28 cellular contexts compared by ENCODE assay signal in genomic region chr2:11502740-11503292, GRCh38. TPM values are rescaled to one million over a fixed set of nuclear protein-coding genes. Genes with fewer than 3 reads are reported as not detected.
A peak's percentile ranks its signal among the peaks of the same experiment; 100 is the strongest.
DNase-seq lines count a peak whose midpoint lies in the region; ATAC-seq and TF ChIP-seq lines count a peak whose summit lies in the region.
"Had no signal": no experiment of that assay in that cellular context is flagged by ENCODE, and none has a peak within 500 bp of the region (broad histone marks: within the 10 kb centered on the region; RNA-seq: fewer than 3 reads in every experiment).

No MANE protein-coding gene starts in this region.

- DNase-seq in mammary epithelial cell (peak; percentile 8), breast epithelium (ENCODE audit: low spot score in 2 of 2) (no peak), RKO (ENCODE audit: low spot score) (peak; percentile 68), epithelial cell of esophagus (ENCODE audit: low read depth) (peak; percentile 26), vagina (ENCODE audit: extremely low spot score in 2 of 2) (no peak), NCI-H2171 treated with DMSO at 0.1 percent for 48 hours (lab: John Stamatoyannopoulos, UW) (no peak), SIG-M5 treated with dmso at 0.1 percent for 504 hours (lab: John Stamatoyannopoulos, UW; ENCODE audit: unreplicated experiment) (no peak)
- DNase-seq: activated CD4-positive, alpha-beta memory T cell treated with anti-CD3 and anti-CD28 coated beads, Interleukin-2, amount 10 ng/mL, durations not matched to agents 7 days and 5 days; activated CD8-positive, alpha-beta memory T cell treated with anti-CD3 and anti-CD28 coated beads, Interleukin-2, amount 50 U/mL, for 4 hours; activated naive CD4-positive, alpha-beta T cell treated with Interleukin-2 at 50 U/mL for 16 hours; AML-193; amygdala; CD4-positive, CD25-positive, alpha-beta regulatory T cell; H9; left ventricle myocardium inferior; mesendoderm; NCI-H1436; NCI-H446; NCI-H82; small intestine; stimulated activated naive B cell treated with anti-CD40 and anti-IgM and Interleukin-4, amounts not matched to agents 10 μg/mL and 1 μg/mL and 100 μg/mL, for 72 hours; substantia nigra; upper lobe of right lung had no signal

- in situ Hi-C loops in mammary epithelial cell (cut with MboI; ENCODE audit: low sequenced_read_pairs in 2 of 2): no loop called here

- peaks cover 9% of the 10 kb centered on the region for H3K27me3 ChIP-seq in mammary epithelial cell (ENCODE audit: insufficient read depth, low read length)
- H3K27me3 ChIP-seq in breast epithelium: no peaks in the 10 kb centered on the region
- no peaks in the 10 kb centered on the region for H3K27me3 ChIP-seq in vagina

- no peak for ATAC-seq in GM18520 (IDR thresholded peaks at IDR 0.05; ENCODE audit: unreplicated experiment)
- ATAC-seq: A549; stimulated activated naive B cell treated with anti-CD40 and anti-IgM and Interleukin-4, amounts not matched to agents 10 μg/mL and 1 μg/mL and 100 μg/mL, for 72 hours; upper lobe of right lung had no signal

- dilution Hi-C loops in mammary epithelial cell (cut with HindIII; ENCODE audit: low sequenced_read_pairs): no loop called here

- peaks cover 3% of the 10 kb centered on the region for H3K9me3 ChIP-seq in mammary epithelial cell (replicated peaks; ENCODE audit: insufficient read depth, low read length)
- H3K9me3 ChIP-seq in breast epithelium: no peaks in the 10 kb centered on the region
- H3K9me3 ChIP-seq in vagina: no peaks in the 10 kb centered on the region
- H3K9me3 ChIP-seq: upper lobe of right lung had no signal

- no peaks in the 10 kb centered on the region for H3K79me2 ChIP-seq in mammary epithelial cell (ENCODE audit: insufficient read depth, low read length)
- H3K79me2 ChIP-seq: parathyroid adenoma had no signal

- TF ChIP-seq POLR2A in breast epithelium (IDR thresholded peaks at IDR 0.05) (no peak), vagina (IDR thresholded peaks at IDR 0.05) (no peak)

- H2AFZ ChIP-seq in mammary epithelial cell (ENCODE audit: low read depth, low read length): no peak overlapping the region
- H2AFZ ChIP-seq: parathyroid adenoma had no signal

- H3K36me3 ChIP-seq in mammary epithelial cell (ENCODE audit: insufficient read depth, low read length) (no peaks in the 10 kb centered on the region), breast epithelium (no peaks in the 10 kb centered on the region), vagina (no peaks in the 10 kb centered on the region)
- H3K36me3 ChIP-seq: left ventricle myocardium inferior, upper lobe of right lung had no signal

- BruUV-seq in mammary epithelial cell (replicated peaks; lab: Mats Ljungman, UMichigan): no TSS peak

- H3K4me1 ChIP-seq in mammary epithelial cell (ENCODE audit: insufficient read depth, low read length) (peaks cover 11% of the 10 kb centered on the region), breast epithelium (peaks cover 0 to 6% of the 10 kb centered on the region in 2 donors), vagina (peaks cover 38% of the 10 kb centered on the region)
- H3K4me1 ChIP-seq: upper lobe of right lung had no signal

- no peak overlapping the region for H3K4me2 ChIP-seq in mammary epithelial cell (ENCODE audit: insufficient read depth, low read depth, low read length)
- H3K4me2 ChIP-seq: A549 had no signal

- CTCF ChIA-PET in mammary epithelial cell (lab: Charles Lee; ENCODE audit: low non-redundant PET): no interaction called here

- no peak overlapping the region for H3K27ac ChIP-seq in mammary epithelial cell (ENCODE audit: insufficient read depth, low read depth, low read length)
- H3K27ac ChIP-seq in breast epithelium: no peak overlapping the region
- no peak overlapping the region for H3K27ac ChIP-seq in vagina
- H3K27ac ChIP-seq: epithelial cell of prostate, left ventricle myocardium inferior, parathyroid adenoma, SK-N-MC, upper lobe of right lung had no signal

- H3K9ac ChIP-seq in mammary epithelial cell (ENCODE audit: insufficient read depth, low read length): no peak overlapping the region
- H3K9ac ChIP-seq: parathyroid adenoma had no signal

- no peak for TF ChIP-seq CTCF in mammary epithelial cell (conservative IDR thresholded peaks at IDR 0.05 in 1 of 2, IDR thresholded peaks at IDR 0.05 in 1 of 2; ENCODE audit: extremely low read depth in 1 of 2, insufficient read depth in 1 of 2, low read depth in 1 of 2, low read length in 2 of 2)
- TF ChIP-seq CTCF in breast epithelium (IDR thresholded peaks at IDR 0.05): no peak
- no peak for TF ChIP-seq CTCF in epithelial cell of esophagus (IDR thresholded peaks at IDR 0.05; ENCODE audit: insufficient read depth, low read depth, low read length, missing control alignments)
- TF ChIP-seq CTCF in vagina (IDR thresholded peaks at IDR 0.05): no peak

- no peaks in the 10 kb centered on the region for H4K20me1 ChIP-seq in mammary epithelial cell (ENCODE audit: insufficient read depth, low read length)

- WGBS in mammary epithelial cell (ENCODE audit: low coverage, missing lambda C conversion rate): 75% methylated on average over 4 of the region's 4 CpGs

- intact Hi-C loops in mammary epithelial cell (cut with micrococcal nuclease) (no loop called here), breast epithelium (cut with DNase I; ENCODE audit: low total_unique reads) (no loop called here), vagina (cut with DNase I) (no loop called here)

- H3K4me3 ChIP-seq in mammary epithelial cell (replicated peaks in 1 of 3; ENCODE audit: insufficient read depth in 1 of 3, low read depth in 2 of 3, low read length in 3 of 3): no peak overlapping the region
- H3K4me3 ChIP-seq in breast epithelium: no peak overlapping the region
- H3K4me3 ChIP-seq in epithelial cell of esophagus (ENCODE audit: low read length): no peak overlapping the region
- H3K4me3 ChIP-seq in vagina: no peak overlapping the region
- H3K4me3 ChIP-seq: A549, left ventricle myocardium inferior, SK-N-MC, upper lobe of right lung had no signal

RNA-seq across cellular contexts. Expression of gene GREB1, which starts 31.0 kb away (rescaled TPM):
- total RNA-seq in mammary epithelial cell: 1 to 10 TPM; 2.1 to 2.2 TPM
- 0.28 TPM for polyA plus RNA-seq in mammary epithelial cell
- polyA minus RNA-seq in mammary epithelial cell: 1.7 TPM
- total RNA-seq in breast epithelium: 10 to 100 TPM in 2 of 3 donors, 1 to 10 TPM in 1; 5.4 to 83.6 (median 42.9) TPM
- 35.4 TPM for total RNA-seq in vagina

RNA-seq across cellular contexts. Expression of gene E2F6, which starts 36.9 kb away (rescaled TPM):
- total RNA-seq in mammary epithelial cell: 10 to 100 TPM in 1 of 2 donors, 1 to 10 TPM in 1; 9.3 to 13.5 TPM
- 8.6 TPM for polyA plus RNA-seq in mammary epithelial cell
- polyA minus RNA-seq in mammary epithelial cell: 9.6 TPM
- total RNA-seq in breast epithelium: 10 to 100 TPM; 21.1 to 25.0 (median 23.3) TPM
- total RNA-seq in vagina: 9.1 TPM

Comparison
In these comparisons a context has a peak if more than half of its experiments do, and no peak if none do; other contexts are left out.
1. DNase-seq: peak in mammary epithelial cell (single experiment), RKO (single experiment) and epithelial cell of esophagus (single experiment); none in breast epithelium (0 of 2), vagina (0 of 2), NCI-H2171 treated with DMSO at 0.1 percent for 48 hours (single experiment) and SIG-M5 treated with dmso at 0.1 percent for 504 hours (single experiment).